Comparison of ENCODE assay signal across 13 cellular contexts in genomic region chr21:46131721-46132651, GRCh38. TPM values are rescaled to one million over a fixed set of nuclear protein-coding genes. Genes with fewer than 3 reads are reported as not detected.
"Had no signal": no experiment of that assay in that cellular context is flagged by ENCODE, and none has a peak within 500 bp of the region (broad histone marks: within the 10 kb centered on the region; RNA-seq: fewer than 3 reads in every experiment).

No MANE protein-coding gene starts in this region.

- H3K36me3 ChIP-seq: neutrophil, pancreas had no signal

- H3K4me1 ChIP-seq: esophagus squamous epithelium, pancreas had no signal

- H3K27me3 ChIP-seq: neutrophil, pancreas had no signal

- H3K9me3 ChIP-seq: esophagus squamous epithelium, neutrophil, pancreas had no signal

- DNase-seq: activated CD4-positive, alpha-beta T cell treated with anti-CD3 and anti-CD28 coated beads, Interleukin-2, amount 50 U/mL, for 48 hours; activated gamma-delta T cell treated with Interleukin-2 at 50 U/mL for 16 hours; dermis blood vessel endothelial cell; effector memory CD4-positive, alpha-beta T cell; esophagus squamous epithelium; hippocampal formation; islet precursor cell; mesendoderm; natural killer cell had no signal

- H3K4me3 ChIP-seq: esophagus squamous epithelium, pancreas, SK-N-MC, skin epidermis had no signal

- H3K27ac ChIP-seq: neutrophil, pancreas, SK-N-MC had no signal

- ATAC-seq: natural killer cell had no signal

RNA-seq across cellular contexts. Expression of gene FTCD, which starts 23.4 kb away (rescaled TPM):
- total RNA-seq: esophagus squamous epithelium had no signal
